27 cellular contexts compared by ENCODE assay signal in the genomic region with DNA sequence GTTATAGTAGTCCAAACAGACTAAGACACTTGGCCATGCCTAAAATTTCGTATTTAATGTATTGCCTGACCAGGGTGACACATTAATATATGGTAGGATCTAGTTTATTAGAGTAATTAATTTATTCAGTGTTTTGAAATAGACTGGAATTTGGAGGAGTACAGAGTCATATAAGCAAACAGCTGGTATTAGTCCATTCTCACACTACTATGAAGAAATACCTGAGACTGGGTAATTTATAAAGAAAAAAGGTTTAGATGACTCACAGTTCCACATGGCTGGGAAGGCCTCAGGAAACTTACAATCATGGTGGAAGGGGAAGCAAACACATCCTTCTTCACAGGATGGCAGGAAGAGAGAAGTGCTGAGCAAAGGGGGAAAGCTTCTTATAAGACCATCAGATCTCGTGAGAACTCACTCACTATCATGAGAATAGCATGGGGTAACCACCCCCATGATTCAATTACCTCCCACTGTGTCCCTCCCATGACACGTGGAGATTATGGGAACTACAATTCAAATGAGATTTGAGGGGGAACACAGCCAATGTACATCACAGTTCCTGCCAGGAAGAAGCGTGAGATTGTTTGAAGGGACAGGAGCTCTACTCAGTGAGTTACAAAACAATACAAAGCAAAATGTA. TPM values are rescaled to one million over a fixed set of nuclear protein-coding genes. Genes with fewer than 3 reads are reported as not detected.
A peak's percentile ranks its signal among the peaks of the same experiment; 100 is the strongest.
DNase-seq lines count a peak whose midpoint lies in the region; ATAC-seq, FAIRE-seq and TF ChIP-seq lines count a peak whose summit lies in the region.
"Had no signal": no experiment of that assay in that cellular context is flagged by ENCODE, and none has a peak within 500 bp of the region (broad histone marks: within the 10 kb centered on the region; RNA-seq: fewer than 3 reads in every experiment).

No MANE protein-coding gene starts in this region.

- no peak overlapping the region for H2BK20ac ChIP-seq in H9 (ENCODE audit: low read depth, low read length, poor library complexity, severe bottlenecking)

- H2BK12ac ChIP-seq in H9 (ENCODE audit: insufficient read length, low read depth, low read length): no peak overlapping the region

- no peak for TF ChIP-seq CTCF in bronchial epithelial cell (IDR thresholded peaks at IDR 0.05; ENCODE audit: insufficient read depth, low read length, severe bottlenecking)
- no peak for TF ChIP-seq CTCF in H9 (conservative IDR thresholded peaks at IDR 0.05)
- no peak for TF ChIP-seq CTCF in testis (IDR thresholded peaks at IDR 0.05)
- no peak for TF ChIP-seq CTCF in heart right ventricle (IDR thresholded peaks at IDR 0.05)

- peak; percentile 6 for DNase-seq in CD1c-positive myeloid dendritic cell (ENCODE audit: extremely low spot score)
- DNase-seq in Karpas-422: no peak
- DNase-seq in bronchial epithelial cell (ENCODE audit: low read depth): peak; percentile 23
- no peak for DNase-seq in memory B cell (ENCODE audit: low spot score in 2 of 2)
- DNase-seq in H9: no peak
- no peak for DNase-seq in testis
- DNase-seq in heart right ventricle: no peak
- DNase-seq in nucleus accumbens (lab: John Stamatoyannopoulos, UW): no peak
- DNase-seq: CD8-positive, alpha-beta memory T cell; DMS53; EL; IMR-90; Kasumi-1; MM.1S; NCI-H1105 treated with DMSO at 0.1 percent for 48 hours; NCI-H1694 treated with DMSO at 0.1 percent for 48 hours; NCI-H2107; NCI-H2227 treated with DMSO at 0.1 percent for 48 hours; NCI-H524; SJCRH30 had no signal

- no peaks in the 10 kb centered on the region for H3K23me2 ChIP-seq in H9 (ENCODE audit: insufficient read length, low read depth, low read length, poor library complexity, severe bottlenecking)

- H3K14ac ChIP-seq in H9 (ENCODE audit: insufficient read depth, low read length): no peak overlapping the region

- H3K4me1 ChIP-seq in Karpas-422 (ENCODE audit: low read length) (peaks cover 7% of the 10 kb centered on the region), H9 (ENCODE audit: insufficient read depth, low read length) (no peaks in the 10 kb centered on the region), testis (no peaks in the 10 kb centered on the region), heart right ventricle (no peaks in the 10 kb centered on the region)
- H3K4me1 ChIP-seq: A549, BLaER1, SJCRH30 had no signal

- peak overlapping the region; percentile 12 for H2AFZ ChIP-seq in Karpas-422 (ENCODE audit: low read length)
- H2AFZ ChIP-seq in H9 (ENCODE audit: low read length): no peak overlapping the region

- H3K4me3 Mint-ChIP-seq in memory B cell (no peak overlapping the region), H9 (no peak overlapping the region)
- H3K4me3 Mint-ChIP-seq: CD8-positive, alpha-beta memory T cell had no signal

- H3K4me1 Mint-ChIP-seq in memory B cell (peaks cover 2% of the 10 kb centered on the region), H9 (0 out of 4 replicates have a peak, but pooled peaks cover 0 to 2% of the 10 kb centered on the region in 2 experiments)
- H3K4me1 Mint-ChIP-seq: CD8-positive, alpha-beta memory T cell had no signal

- no peak overlapping the region for H2BK15ac ChIP-seq in H9 (ENCODE audit: low read depth, low read length)

- H3K79me1 ChIP-seq in H9 (ENCODE audit: insufficient read depth, low read depth, low read length, poor library complexity, severe bottlenecking): no peaks in the 10 kb centered on the region

- H3K27ac ChIP-seq in Karpas-422 (ENCODE audit: low read length) (no peak overlapping the region), H9 (ENCODE audit: insufficient read length, low read depth, low read length) (no peak overlapping the region), testis (no peak overlapping the region), heart right ventricle (no peak overlapping the region)
- H3K27ac ChIP-seq: A549, BLaER1, HL-60, SJCRH30 had no signal

- H3T11ph ChIP-seq in H9 (ENCODE audit: low read length): no peak overlapping the region

- no peak for FAIRE-seq in bronchial epithelial cell (lab: Jason Lieb, UNC)
- FAIRE-seq: A549, GM12891, GM18507, HTR-8/SVneo had no signal

- H3K4ac ChIP-seq in H9 (ENCODE audit: low read depth, low read length): no peak overlapping the region

- no peaks in the 10 kb centered on the region for H3K9me2 ChIP-seq in Karpas-422 (replicated peaks; ENCODE audit: insufficient read depth, low read length)

- H3K79me2 ChIP-seq in Karpas-422 (ENCODE audit: low read length) (no peaks in the 10 kb centered on the region), H9 (ENCODE audit: insufficient read depth, low read length) (no peaks in the 10 kb centered on the region)

- no peak overlapping the region for H3K18ac ChIP-seq in H9 (ENCODE audit: insufficient read length, low read depth, low read length)

- H3K36me3 ChIP-seq in Karpas-422 (ENCODE audit: insufficient read depth, low read length) (peaks cover 4% of the 10 kb centered on the region; the same call in 1 of the 2 replicates), bronchial epithelial cell (ENCODE audit: control insufficient read depth, insufficient read depth, low read length) (no peaks in the 10 kb centered on the region), testis (ENCODE audit: low read depth, missing control alignments) (no peaks in the 10 kb centered on the region), heart right ventricle (peaks cover 0 to 69% (median 13%) of the 10 kb centered on the region in 9 donors)
- H3K36me3 ChIP-seq: BLaER1, SJCRH30 had no signal

- H3K9ac ChIP-seq in Karpas-422 (ENCODE audit: low read length): no peak overlapping the region
- H3K9ac ChIP-seq in H9 (ENCODE audit: extremely low read depth, insufficient read length, low read length): no peak overlapping the region
- H3K9ac ChIP-seq: BLaER1 had no signal

- H2AK5ac ChIP-seq in H9 (ENCODE audit: insufficient read length, low read length): no peak overlapping the region

- H3K56ac ChIP-seq in H9 (ENCODE audit: insufficient read length, low read depth, low read length): no peak overlapping the region

- H3K27ac Mint-ChIP-seq in memory B cell: peak overlapping the region; percentile 3
- 0 out of 7 replicates have a peak overlapping the region, but pooled peaks of 1 of the 3 experiments have one; percentile 3 for H3K27ac Mint-ChIP-seq in H9

- no peaks in the 10 kb centered on the region for H3K27me3 ChIP-seq in Karpas-422 (ENCODE audit: low read length)
- no peaks in the 10 kb centered on the region for H3K27me3 ChIP-seq in bronchial epithelial cell (ENCODE audit: control insufficient read depth, insufficient read depth, low read length)
- no peaks in the 10 kb centered on the region for H3K27me3 ChIP-seq in H9 (ENCODE audit: insufficient read depth, low read length)
- no peaks in the 10 kb centered on the region for H3K27me3 ChIP-seq in testis
- H3K27me3 ChIP-seq in heart right ventricle: no peaks in the 10 kb centered on the region
- H3K27me3 ChIP-seq: BLaER1, SJCRH30 had no signal

- H2BK120ac ChIP-seq in H9 (ENCODE audit: low read depth, low read length, poor library complexity, severe bottlenecking): no peak overlapping the region

- H3K4me3 ChIP-seq in Karpas-422 (ENCODE audit: low read length): no peak overlapping the region
- no peak overlapping the region for H3K4me3 ChIP-seq in bronchial epithelial cell (ENCODE audit: low read depth, low read length)
- no peak overlapping the region for H3K4me3 ChIP-seq in testis
- no peak overlapping the region for H3K4me3 ChIP-seq in heart right ventricle
- H3K4me3 ChIP-seq: A549, BLaER1, SJCRH30 had no signal

- no peak for ATAC-seq in memory B cell (ENCODE audit: low read depth)
- no peak for ATAC-seq in heart right ventricle
- ATAC-seq: Panc1 had no signal

- no peak overlapping the region for H4K8ac ChIP-seq in H9 (replicated peaks; ENCODE audit: insufficient read length, low read depth, low read length)

- TF ChIP-seq POLR2A in testis (IDR thresholded peaks at IDR 0.05): no peak

- no peak overlapping the region for H4K91ac ChIP-seq in H9 (ENCODE audit: insufficient read length, low read depth, low read length)

- H3K9me3 ChIP-seq in Karpas-422 (ENCODE audit: low read length) (no peaks in the 10 kb centered on the region), H9 (ENCODE audit: control insufficient read depth, low read depth, low read length) (no peaks in the 10 kb centered on the region), testis (no peaks in the 10 kb centered on the region), heart right ventricle (peaks cover 0 to 4% (median 0%) of the 10 kb centered on the region in 11 donors)
- H3K9me3 ChIP-seq: A549, SJCRH30 had no signal

- H3K27me3 Mint-ChIP-seq in memory B cell: no peaks in the 10 kb centered on the region
- no peaks in the 10 kb centered on the region for H3K27me3 Mint-ChIP-seq in H9 (ENCODE audit: low read depth)
- H3K27me3 Mint-ChIP-seq: CD8-positive, alpha-beta memory T cell had no signal

- H3K23ac ChIP-seq in H9 (ENCODE audit: insufficient read length, low read depth, low read length): no peak overlapping the region

- WGBS in H9 (ENCODE audit: extremely low coverage, insufficient read length, low lambda C conversion rate): no CpG with 5 or more reads among the region's 4 CpGs
- WGBS in testis, 2 donors: 72 to 74% methylated on average over 4 of the region's 4 CpGs
- 59 to 67% methylated on average over 4 of the region's 4 CpGs for WGBS in heart right ventricle, 2 donors

- H4K20me1 ChIP-seq in Karpas-422 (ENCODE audit: insufficient read depth, low read depth, low read length) (no peaks in the 10 kb centered on the region), H9 (ENCODE audit: control insufficient read depth, insufficient read depth, insufficient read length) (no peaks in the 10 kb centered on the region)
- H4K20me1 ChIP-seq: BLaER1 had no signal

- H4K5ac ChIP-seq in H9 (ENCODE audit: insufficient read length, low read depth, low read length): no peak overlapping the region

- H3K9me3 Mint-ChIP-seq in memory B cell: no peaks in the 10 kb centered on the region
- H3K9me3 Mint-ChIP-seq in H9: no peaks in the 10 kb centered on the region
- H3K9me3 Mint-ChIP-seq: CD8-positive, alpha-beta memory T cell had no signal

- intact Hi-C loops in testis (cut with DNase I; ENCODE audit: low total_unique reads) (no loop called here), heart right ventricle (cut with DNase I) (no loop called here)

- H3K36me3 Mint-ChIP-seq in memory B cell (peaks cover 28% of the 10 kb centered on the region), H9 (ENCODE audit: insufficient read depth in 1 of 3, low read depth in 3 of 3) (peaks cover 0 to 3% (median 2%) of the 10 kb centered on the region in 3 experiments; a peak in 2 of 7 replicates)

- H3K4me2 ChIP-seq in Karpas-422 (ENCODE audit: low read depth, low read length, poor library complexity, severe bottlenecking) (no peak overlapping the region), H9 (ENCODE audit: insufficient read depth, insufficient read length, low read length) (no peak overlapping the region)
- H3K4me2 ChIP-seq: A549, BLaER1 had no signal

- no peak overlapping the region for H2BK5ac ChIP-seq in H9 (ENCODE audit: insufficient read length, low read length)

RNA-seq across cellular contexts. Expression of a gene that starts 13.4 kb away (rescaled TPM):
- 9.0 and 16.6 TPM in 2 replicates for total RNA-seq in Karpas-422 (2014; rRNA removed; shearing (Covaris generic); ENCODE audit: low replicate concordance)
- 4.7 and 8.3 TPM in 2 replicates for total RNA-seq in bronchial epithelial cell
- 4.9 and 5.1 TPM in 2 replicates for total RNA-seq in H9 (2021)
- 10 to 100 TPM; 49.8 to 66.1 TPM for total RNA-seq in testis
- polyA plus RNA-seq in testis (ENCODE audit: insufficient read depth, low read depth, low replicate concordance): 79.7 TPM
- 10 to 100 TPM in 1 of 10 donors, 1 to 10 TPM in 9; 3.7 to 10.7 (median 6.4) TPM for total RNA-seq in heart right ventricle
- 1 to 10 TPM; 2.0 to 3.3 TPM for polyA plus RNA-seq in heart right ventricle

RNA-seq across cellular contexts. Expression of a gene that starts 50.0 kb away (rescaled TPM):
- total RNA-seq in Karpas-422 (2014; rRNA removed; shearing (Covaris generic); ENCODE audit: low replicate concordance): 102 and 165 TPM in 2 replicates
- total RNA-seq in bronchial epithelial cell (26.1 and 41.0 TPM in 2 replicates), H9 (2021) (47.4 and 50.9 TPM in 2 replicates), testis (10 to 100 TPM; 80.5 to 100.0 TPM), heart right ventricle (10 to 100 TPM; 22.2 to 38.4 (median 28.7) TPM)
- polyA plus RNA-seq in testis (ENCODE audit: insufficient read depth, low read depth, low replicate concordance) (36.1 TPM), heart right ventricle (10 to 100 TPM; 14.7 to 29.3 TPM)

Comparison
In these comparisons a context has a peak if more than half of its experiments do, and no peak if none do; other contexts are left out.
1. DNase-seq: peak in CD1c-positive myeloid dendritic cell (single experiment) and bronchial epithelial cell (single experiment); none in Karpas-422 (single experiment), memory B cell (0 of 2), H9 (single experiment), testis (single experiment), heart right ventricle (0 of 2) and nucleus accumbens (0 of 56).